ENCODE assay signal across 28 cellular contexts in the genomic region with DNA sequence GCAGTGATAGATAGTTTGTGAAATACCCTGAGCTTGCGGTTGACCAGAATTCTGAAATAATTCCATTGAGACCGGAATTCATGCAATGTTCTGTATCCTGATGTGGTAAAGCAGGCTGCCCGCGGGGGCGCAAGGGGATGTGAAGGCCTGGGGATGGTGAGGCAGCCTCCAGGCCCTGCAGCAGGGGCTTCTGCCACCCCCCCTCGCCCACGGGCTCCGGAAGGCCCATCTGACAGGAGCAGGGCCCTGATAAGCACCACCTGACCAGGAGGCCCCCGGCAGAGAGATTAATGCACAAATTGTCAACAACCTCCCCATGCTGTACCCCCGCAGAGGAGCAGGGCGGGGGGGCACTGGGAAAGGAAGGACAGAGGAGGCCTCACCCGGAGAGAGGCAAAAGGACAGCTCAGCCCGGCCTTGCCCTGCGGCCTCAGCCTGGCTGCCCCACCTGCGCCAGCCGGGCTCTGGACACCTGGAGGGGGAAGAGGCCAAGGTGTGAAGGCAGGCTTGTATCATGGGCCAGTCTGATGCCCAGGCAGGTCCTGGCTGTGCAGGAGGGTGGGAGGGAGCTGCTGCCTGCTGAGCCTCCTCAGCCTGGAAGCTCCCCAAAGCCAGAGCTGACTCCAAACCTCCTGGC. TPM values are rescaled to one million over a fixed set of nuclear protein-coding genes. Genes with fewer than 3 reads are reported as not detected.
A peak's percentile ranks its signal among the peaks of the same experiment; 100 is the strongest.
DNase-seq lines count a peak whose midpoint lies in the region; ATAC-seq and TF ChIP-seq lines count a peak whose summit lies in the region.
"Had no signal": no experiment of that assay in that cellular context is flagged by ENCODE, and none has a peak within 500 bp of the region (broad histone marks: within the 10 kb centered on the region; RNA-seq: fewer than 3 reads in every experiment).

No MANE protein-coding gene starts in this region.

- TF ChIP-seq CTCF in osteoblast (IDR thresholded peaks at IDR 0.05; ENCODE audit: extremely low read depth, low read depth, low read length): no peak

- peaks cover 11% of the 10 kb centered on the region for H3K27me3 Mint-ChIP-seq in activated naive CD8-positive, alpha-beta T cell treated with anti-CD3 and anti-CD28 coated beads for 36 hours
- no peaks in the 10 kb centered on the region for H3K27me3 Mint-ChIP-seq in stimulated activated memory B cell treated with anti-CD40 and anti-IgM and Interleukin-4, amounts not matched to agents 10 μg/mL and 1 μg/mL and 100 μg/mL, for 72 hours

- peak overlapping the region; percentile 29 for H3K9ac ChIP-seq in NT2/D1 (ENCODE audit: insufficient read length, low read depth)

- H3K9me3 ChIP-seq in NT2/D1 (ENCODE audit: insufficient read depth, low read length): no peaks in the 10 kb centered on the region
- H3K9me3 ChIP-seq in osteoblast (ENCODE audit: low read depth, low read length): no peaks in the 10 kb centered on the region
- H3K9me3 ChIP-seq: adrenal gland, heart left ventricle, pancreas had no signal

- no peak overlapping the region for H3K4me3 Mint-ChIP-seq in activated naive CD8-positive, alpha-beta T cell treated with anti-CD3 and anti-CD28 coated beads for 36 hours
- no peak overlapping the region for H3K4me3 Mint-ChIP-seq in stimulated activated memory B cell treated with anti-CD40 and anti-IgM and Interleukin-4, amounts not matched to agents 10 μg/mL and 1 μg/mL and 100 μg/mL, for 72 hours
- H3K4me3 Mint-ChIP-seq: activated CD4-positive, alpha-beta T cell treated with anti-CD3 and anti-CD28 coated beads, Interleukin-2, amount 10 ng/mL, durations not matched to agents 7 days and 5 days; activated T-cell treated with anti-CD3 and anti-CD28 coated beads, Interleukin-2, amount 50 U/mL, for 72 hours; GM23338; nephron; T-helper 2 cell treated with Interferon-gamma antibody and Interleukin-4, amounts not matched to agents 5 μg/mL and 100 μg/mL, for 36 hours; type B pancreatic cell; WTC11 had no signal

- H3K27ac Mint-ChIP-seq in activated naive CD8-positive, alpha-beta T cell treated with anti-CD3 and anti-CD28 coated beads for 36 hours: no peak overlapping the region
- H3K27ac Mint-ChIP-seq in stimulated activated memory B cell treated with anti-CD40 and anti-IgM and Interleukin-4, amounts not matched to agents 10 μg/mL and 1 μg/mL and 100 μg/mL, for 72 hours: no peak overlapping the region
- H3K27ac Mint-ChIP-seq: activated CD4-positive, alpha-beta T cell treated with anti-CD3 and anti-CD28 coated beads, Interleukin-2, amount 10 ng/mL, durations not matched to agents 7 days and 5 days; activated T-cell treated with anti-CD3 and anti-CD28 coated beads, Interleukin-2, amount 50 U/mL, for 72 hours; GM23338; T-helper 2 cell treated with Interferon-gamma antibody and Interleukin-4, amounts not matched to agents 5 μg/mL and 100 μg/mL, for 36 hours; type B pancreatic cell; WTC11 had no signal

- no peak overlapping the region for H3K4me3 ChIP-seq in NT2/D1 (ENCODE audit: insufficient read length, low read depth)
- no peak overlapping the region for H3K4me3 ChIP-seq in osteoblast (ENCODE audit: insufficient read depth, low read length)
- H3K4me3 ChIP-seq: adrenal gland, GM12878, GM23338, heart left ventricle, pancreas had no signal

- no peaks in the 10 kb centered on the region for H4K20me1 ChIP-seq in osteoblast (ENCODE audit: insufficient read depth, low read length)

- no peak for ATAC-seq in stimulated activated memory B cell treated with anti-CD40 and anti-IgM and Interleukin-4, amounts not matched to agents 10 μg/mL and 1 μg/mL and 100 μg/mL, for 72 hours
- ATAC-seq: activated T-cell treated with anti-CD3 and anti-CD28 coated beads, Interleukin-2, amount 50 U/mL, for 72 hours; GM12878; GM23338; heart left ventricle; pancreas; SK-N-SH treated with all-trans-retinoic acid at 6 μM for 48 hours; WTC11 had no signal

- H3K36me3 ChIP-seq in NT2/D1 (ENCODE audit: insufficient read depth, insufficient read length, low read length) (no peaks in the 10 kb centered on the region), osteoblast (ENCODE audit: insufficient read depth, low read length) (no peaks in the 10 kb centered on the region)
- H3K36me3 ChIP-seq: adrenal gland, brain microvascular endothelial cell, heart left ventricle, pancreas had no signal

- H3K4me1 ChIP-seq in NT2/D1 (ENCODE audit: insufficient read depth, insufficient read length) (peaks cover 20% of the 10 kb centered on the region), osteoblast (ENCODE audit: insufficient read depth, low read length) (no peaks in the 10 kb centered on the region)

- H3K27me3 ChIP-seq in NT2/D1 (ENCODE audit: insufficient read depth, insufficient read length) (peaks cover 14% of the 10 kb centered on the region), osteoblast (ENCODE audit: insufficient read depth, low read length) (no peaks in the 10 kb centered on the region)
- H3K27me3 ChIP-seq: adrenal gland, brain microvascular endothelial cell, heart left ventricle, pancreas had no signal

- DNase-seq in KG1 (lab: John Stamatoyannopoulos, UW) (peak; percentile 37), NT2/D1 (ENCODE audit: low read depth, low spot score) (no peak), astrocyte of the hippocampus (ENCODE audit: low read depth, low spot score) (peak; percentile 28), osteoblast (ENCODE audit: insufficient read length, low spot score, missing footprints) (peak; percentile 78), NCI-H2171 (lab: John Stamatoyannopoulos, UW) (no peak)
- no peak for DNase-seq in activated naive CD8-positive, alpha-beta T cell treated with anti-CD3 and anti-CD28 coated beads for 36 hours
- DNase-seq: activated CD4-positive, alpha-beta T cell treated with anti-CD3 and anti-CD28 coated beads, Interleukin-2, amount 10 ng/mL, durations not matched to agents 7 days and 5 days; activated naive CD4-positive, alpha-beta T cell; activated T-cell treated with anti-CD3 and anti-CD28 coated beads, Interleukin-2, amount 50 U/mL, for 72 hours; adrenal gland; brain microvascular endothelial cell; Calu3; effector CD4-positive, alpha-beta T cell; heart left ventricle; NCI-H2029; NCI-H2227 treated with DMSO at 0.1 percent for 48 hours; pancreas; retina; stimulated activated CD4-positive, alpha-beta T cell treated with anti-CD3 and anti-CD28 coated beads, Interleukin-2, amount 100 ng/mL, for 24 hours had no signal

- no peaks in the 10 kb centered on the region for H3K79me2 ChIP-seq in osteoblast (ENCODE audit: insufficient read depth, low read length)

- no peak overlapping the region for H3K4me2 ChIP-seq in osteoblast (ENCODE audit: insufficient read depth, low read length)
- H3K4me2 ChIP-seq: GM23338 had no signal

- no peaks in the 10 kb centered on the region for H3K9me3 Mint-ChIP-seq in activated naive CD8-positive, alpha-beta T cell treated with anti-CD3 and anti-CD28 coated beads for 36 hours
- no peaks in the 10 kb centered on the region for H3K9me3 Mint-ChIP-seq in stimulated activated memory B cell treated with anti-CD40 and anti-IgM and Interleukin-4, amounts not matched to agents 10 μg/mL and 1 μg/mL and 100 μg/mL, for 72 hours
- H3K9me3 Mint-ChIP-seq: activated CD4-positive, alpha-beta T cell treated with anti-CD3 and anti-CD28 coated beads, Interleukin-2, amount 10 ng/mL, durations not matched to agents 7 days and 5 days; activated T-cell treated with anti-CD3 and anti-CD28 coated beads, Interleukin-2, amount 50 U/mL, for 72 hours; GM23338; nephron; T-helper 2 cell treated with Interferon-gamma antibody and Interleukin-4, amounts not matched to agents 5 μg/mL and 100 μg/mL, for 36 hours; type B pancreatic cell; WTC11 had no signal

- H3K4me1 Mint-ChIP-seq in activated naive CD8-positive, alpha-beta T cell treated with anti-CD3 and anti-CD28 coated beads for 36 hours: no peaks in the 10 kb centered on the region
- no peaks in the 10 kb centered on the region for H3K4me1 Mint-ChIP-seq in stimulated activated memory B cell treated with anti-CD40 and anti-IgM and Interleukin-4, amounts not matched to agents 10 μg/mL and 1 μg/mL and 100 μg/mL, for 72 hours
- H3K4me1 Mint-ChIP-seq: GM23338, WTC11 had no signal

- no peaks in the 10 kb centered on the region for H3K36me3 Mint-ChIP-seq in activated naive CD8-positive, alpha-beta T cell treated with anti-CD3 and anti-CD28 coated beads for 36 hours
- H3K36me3 Mint-ChIP-seq in stimulated activated memory B cell treated with anti-CD40 and anti-IgM and Interleukin-4, amounts not matched to agents 10 μg/mL and 1 μg/mL and 100 μg/mL, for 72 hours: no peaks in the 10 kb centered on the region
- H3K36me3 Mint-ChIP-seq: type B pancreatic cell, WTC11 had no signal

- no peak overlapping the region for H2AFZ ChIP-seq in osteoblast (ENCODE audit: low read length)
- H2AFZ ChIP-seq: GM23338 had no signal

- no peak overlapping the region for H3K27ac ChIP-seq in osteoblast (ENCODE audit: low read depth, low read length)
- H3K27ac ChIP-seq: adrenal gland, brain microvascular endothelial cell, heart left ventricle, pancreas, RWPE1 had no signal

RNA-seq across cellular contexts. Expression of a gene that starts 46.7 kb away (rescaled TPM):
- total RNA-seq in osteoblast: 467 and 473 TPM in 2 replicates
- total RNA-seq in activated naive CD8-positive, alpha-beta T cell treated with anti-CD3 and anti-CD28 coated beads for 36 hours: 100 to 1,000 TPM; 148 to 149 TPM

Comparison
In these comparisons a context has a peak if more than half of its experiments do, and no peak if none do; other contexts are left out.
1. DNase-seq: peak in KG1 (single experiment), astrocyte of the hippocampus (single experiment) and osteoblast (single experiment); none in NT2/D1 (single experiment), activated naive CD8-positive, alpha-beta T cell treated with anti-CD3 and anti-CD28 coated beads for 36 hours (single experiment) and NCI-H2171 (single experiment).